Comparison of ENCODE assay signal across 21 cellular contexts in genomic region chr17:246226-246625, GRCh38.
"Had no signal": no experiment of that assay in that cellular context is flagged by ENCODE, and none has a peak within 500 bp of the region (broad histone marks: within the 10 kb centered on the region; RNA-seq: fewer than 3 reads in every experiment).

No MANE protein-coding gene starts in this region.

- DNase-seq: activated B cell treated with CpG ODN at 0.5 μM for 24 hours; activated CD4-positive, alpha-beta T cell treated with anti-CD3 and anti-CD28 coated beads, Interleukin-2, amount 10 ng/mL, durations not matched to agents 24 days and 14 days; activated CD8-positive, alpha-beta T cell treated with anti-CD3 and anti-CD28 coated beads for 36 hours; activated effector memory CD4-positive, alpha-beta T cell treated with Interleukin-2 at 50 U/mL for 16 hours; activated T-cell treated with anti-CD3 and anti-CD28 coated beads, Interleukin-2, amount 50 U/mL, for 48 hours; cerebellar nuclear complex; effector CD8-positive, alpha-beta T cell; naive thymus-derived CD4-positive, alpha-beta T cell; retina; SHP77 treated with DMSO at 0.1 percent for 48 hours; SK-N-SH; stimulated activated CD4-positive, alpha-beta T cell treated with anti-CD3 and anti-CD28 coated beads, Interleukin-2, amount 100 ng/mL, for 48 hours; T-cell had no signal

- ATAC-seq: activated CD8-positive, alpha-beta T cell treated with anti-CD3 and anti-CD28 coated beads for 36 hours; gastroesophageal sphincter; heart left ventricle; left lobe of liver; naive thymus-derived CD4-positive, alpha-beta T cell; T-cell had no signal

- H3K27ac Mint-ChIP-seq: activated B cell treated with CpG ODN at 0.5 μM for 24 hours; activated CD4-positive, alpha-beta T cell treated with anti-CD3 and anti-CD28 coated beads, Interleukin-2, amount 10 ng/mL, durations not matched to agents 24 days and 14 days; activated CD8-positive, alpha-beta T cell treated with anti-CD3 and anti-CD28 coated beads for 36 hours; activated naive CD4-positive, alpha-beta T cell treated with anti-CD3 and anti-CD28 coated beads, Interleukin-2, amount 10 ng/mL, durations not matched to agents 7 days and 5 days; dendritic cell treated with granulocyte-macrophage colony-stimulating factor and Interleukin-4, amounts not matched to agents 40 ng/mL and 50 ng/mL, for 4 days; memory B cell; naive thymus-derived CD4-positive, alpha-beta T cell; stimulated activated naive CD8-positive, alpha-beta T cell treated with anti-CD3 and anti-CD28 coated beads, Interleukin-15, Interleukin-2, amounts not matched to agents 100 ng/mL and 50 ng/mL, for 24 hours; T-cell; type B pancreatic cell had no signal

- H3K27me3 Mint-ChIP-seq: activated B cell treated with CpG ODN at 0.5 μM for 24 hours; activated CD4-positive, alpha-beta T cell treated with anti-CD3 and anti-CD28 coated beads, Interleukin-2, amount 10 ng/mL, durations not matched to agents 24 days and 14 days; activated CD8-positive, alpha-beta T cell treated with anti-CD3 and anti-CD28 coated beads for 36 hours; activated naive CD4-positive, alpha-beta T cell treated with anti-CD3 and anti-CD28 coated beads, Interleukin-2, amount 10 ng/mL, durations not matched to agents 7 days and 5 days; naive thymus-derived CD4-positive, alpha-beta T cell; stimulated activated naive CD8-positive, alpha-beta T cell treated with anti-CD3 and anti-CD28 coated beads, Interleukin-15, Interleukin-2, amounts not matched to agents 100 ng/mL and 50 ng/mL, for 24 hours; T-cell; type B pancreatic cell had no signal

- H3K9me3 Mint-ChIP-seq: activated B cell treated with CpG ODN at 0.5 μM for 24 hours; activated CD4-positive, alpha-beta T cell treated with anti-CD3 and anti-CD28 coated beads, Interleukin-2, amount 10 ng/mL, durations not matched to agents 24 days and 14 days; activated CD8-positive, alpha-beta T cell treated with anti-CD3 and anti-CD28 coated beads for 36 hours; dendritic cell treated with granulocyte-macrophage colony-stimulating factor and Interleukin-4, amounts not matched to agents 40 ng/mL and 50 ng/mL, for 4 days; memory B cell; type B pancreatic cell had no signal

- H3K36me3 Mint-ChIP-seq: activated naive CD4-positive, alpha-beta T cell treated with anti-CD3 and anti-CD28 coated beads, Interleukin-2, amount 10 ng/mL, durations not matched to agents 7 days and 5 days had no signal

- H3K4me3 Mint-ChIP-seq: activated B cell treated with CpG ODN at 0.5 μM for 24 hours; activated CD4-positive, alpha-beta T cell treated with anti-CD3 and anti-CD28 coated beads, Interleukin-2, amount 10 ng/mL, durations not matched to agents 24 days and 14 days; activated CD8-positive, alpha-beta T cell treated with anti-CD3 and anti-CD28 coated beads for 36 hours; activated naive CD4-positive, alpha-beta T cell treated with anti-CD3 and anti-CD28 coated beads, Interleukin-2, amount 10 ng/mL, durations not matched to agents 7 days and 5 days; dendritic cell treated with granulocyte-macrophage colony-stimulating factor and Interleukin-4, amounts not matched to agents 40 ng/mL and 50 ng/mL, for 4 days; memory B cell; naive thymus-derived CD4-positive, alpha-beta T cell; stimulated activated naive CD8-positive, alpha-beta T cell treated with anti-CD3 and anti-CD28 coated beads, Interleukin-15, Interleukin-2, amounts not matched to agents 100 ng/mL and 50 ng/mL, for 24 hours; T-cell; type B pancreatic cell had no signal

- H3K4me1 Mint-ChIP-seq: activated B cell treated with CpG ODN at 0.5 μM for 24 hours; activated CD4-positive, alpha-beta T cell treated with anti-CD3 and anti-CD28 coated beads, Interleukin-2, amount 10 ng/mL, durations not matched to agents 24 days and 14 days; activated naive CD4-positive, alpha-beta T cell treated with anti-CD3 and anti-CD28 coated beads, Interleukin-2, amount 10 ng/mL, durations not matched to agents 7 days and 5 days had no signal
